In the genomic region with DNA sequence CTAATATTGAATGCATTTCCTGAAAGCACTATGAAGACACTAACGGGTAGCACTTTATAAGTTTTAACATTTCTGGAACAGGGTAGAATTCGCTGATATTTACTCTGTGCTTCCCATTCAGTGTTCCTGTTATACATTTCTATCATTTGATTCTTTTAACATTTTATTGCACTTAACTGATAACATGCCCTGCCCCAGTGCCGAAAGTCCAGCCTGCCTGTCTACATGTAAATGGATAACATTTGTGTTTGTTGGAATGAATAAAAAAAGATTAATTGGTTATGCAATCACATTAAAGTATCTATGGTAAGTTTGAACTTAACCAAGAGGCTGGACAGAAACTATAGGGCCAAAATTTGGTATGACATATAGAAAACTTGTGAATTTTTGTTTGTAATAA, we compare ENCODE assay signal across 24 cellular contexts.
DNase-seq lines count a peak whose midpoint lies in the region; ATAC-seq, FAIRE-seq and TF ChIP-seq lines count a peak whose summit lies in the region.
"Had no signal": no experiment of that assay in that cellular context is flagged by ENCODE, and none has a peak within 500 bp of the region (broad histone marks: within the 10 kb centered on the region; RNA-seq: fewer than 3 reads in every experiment).

No MANE protein-coding gene starts in this region.

- no peaks in the 10 kb centered on the region for H4K20me1 ChIP-seq in HepG2 (ENCODE audit: insufficient read depth, low read length)
- H4K20me1 ChIP-seq: BLaER1 treated with 17β-estradiol and CSF1 and Interleukin-3, amounts not matched to agents 10 nM and 100 nM had no signal

- intact Hi-C loops in HepG2 (cut with micrococcal nuclease; ENCODE audit: unreplicated experiment), result no loop called here
- intact Hi-C loops in right lobe of liver (cut with DNase I), result no loop called here
- intact Hi-C loops in kidney (cut with DNase I), result no loop called here

- H3K36me3 ChIP-seq in HepG2 (replicated peaks in 1 of 2; ENCODE audit: control insufficient read depth in 1 of 2, insufficient read depth in 2 of 2, low read length in 2 of 2) (no peaks in the 10 kb centered on the region), right lobe of liver (no peaks in the 10 kb centered on the region), endodermal cell (ENCODE audit: control insufficient read depth, insufficient read depth, low read length) (no peaks in the 10 kb centered on the region), kidney (ENCODE audit: control insufficient read depth in 1 of 2, insufficient read depth in 2 of 2, low read length in 2 of 2) (no peaks in the 10 kb centered on the region), small intestine (ENCODE audit: control insufficient read depth in 2 of 2, insufficient read depth in 2 of 2, low read length in 2 of 2) (no peaks in the 10 kb centered on the region)
- H3K36me3 ChIP-seq: BLaER1 treated with 17β-estradiol and CSF1 and Interleukin-3, amounts not matched to agents 10 nM and 100 nM had no signal

- H3K9me3 ChIP-seq in HepG2 (ENCODE audit: low read length) (peaks cover 94% of the 10 kb centered on the region), right lobe of liver (peaks cover 0 to 4% (median 0%) of the 10 kb centered on the region in 4 donors), endodermal cell (ENCODE audit: control insufficient read depth, low read length) (peaks cover 85% of the 10 kb centered on the region), kidney (ENCODE audit: control insufficient read depth in 1 of 2, low read length in 2 of 2) (peaks cover 0 to 10% of the 10 kb centered on the region in 2 donors), small intestine (ENCODE audit: control insufficient read depth, low read depth) (peaks cover 6% of the 10 kb centered on the region)
- H3K9me3 ChIP-seq: A549 had no signal

- H3K27ac Mint-ChIP-seq in endodermal cell, result no peak overlapping the region
- H3K27ac Mint-ChIP-seq in activated naive CD4-positive, alpha-beta T cell treated with anti-CD3 and anti-CD28 coated beads, Interleukin-2, amount 10 ng/mL, durations not matched to agents 7 days and 5 days, result no peak overlapping the region
- H3K27ac Mint-ChIP-seq: B cell; CD4-positive, alpha-beta T cell; CD8-positive, alpha-beta T cell had no signal

- ATAC-seq in HepG2, result no peak
- no peak for ATAC-seq in right lobe of liver
- ATAC-seq in HG02571 (IDR thresholded peaks at IDR 0.05; ENCODE audit: unreplicated experiment), result no peak
- ATAC-seq: A549; CD8-positive, alpha-beta T cell; GM12878 had no signal

- no TSS peak for BruUV-seq in HepG2 (replicated peaks; lab: Mats Ljungman, UMichigan)

- no peaks in the 10 kb centered on the region for H3K36me3 Mint-ChIP-seq in endodermal cell (ENCODE audit: low read depth)
- H3K36me3 Mint-ChIP-seq in activated naive CD4-positive, alpha-beta T cell treated with anti-CD3 and anti-CD28 coated beads, Interleukin-2, amount 10 ng/mL, durations not matched to agents 7 days and 5 days, result no peaks in the 10 kb centered on the region
- H3K36me3 Mint-ChIP-seq: CD8-positive, alpha-beta T cell had no signal

- no peaks in the 10 kb centered on the region for H3K79me2 ChIP-seq in HepG2 (ENCODE audit: insufficient read depth, low read length)

- H3K9ac ChIP-seq in HepG2 (ENCODE audit: insufficient read depth, low read depth, low read length) (no peak overlapping the region), endodermal cell (ENCODE audit: extremely low read depth, low read length, poor library complexity, severe bottlenecking) (no peak overlapping the region), kidney (ENCODE audit: low read length in 2 of 2) (no peak overlapping the region)
- H3K9ac ChIP-seq: BLaER1 treated with 17β-estradiol and CSF1 and Interleukin-3, amounts not matched to agents 10 nM and 100 nM had no signal

- H3K27ac ChIP-seq in HepG2 (ENCODE audit: extremely low read length, insufficient read depth, low read length), result no peak overlapping the region
- H3K27ac ChIP-seq in right lobe of liver, result no peak overlapping the region
- no peak overlapping the region for H3K27ac ChIP-seq in endodermal cell (ENCODE audit: low read depth, low read length)
- no peak overlapping the region for H3K27ac ChIP-seq in kidney (ENCODE audit: low read depth in 2 of 2, low read length in 2 of 2)
- H3K27ac ChIP-seq in small intestine (ENCODE audit: low read depth in 1 of 2, low read length in 1 of 2), result no peak overlapping the region
- H3K27ac ChIP-seq: 22Rv1; A549; BLaER1 treated with 17β-estradiol and CSF1 and Interleukin-3, amounts not matched to agents 10 nM and 100 nM; C4-2B had no signal

- no peak for TF ChIP-seq POLR2A in HepG2 (IDR thresholded peaks at IDR 0.05; ENCODE audit: insufficient read depth in 1 of 2, low read depth in 2 of 2, low read length in 2 of 2)
- no peak for TF ChIP-seq POLR2A in right lobe of liver (IDR thresholded peaks at IDR 0.05)

- FAIRE-seq in HepG2 (lab: Jason Lieb, UNC) (no peak), kidney (lab: Jason Lieb, UNC) (no peak), small intestine (lab: Jason Lieb, UNC) (no peak)
- FAIRE-seq: A549, D721Med, GM12878, GM12892, GM18507 had no signal

- H3K27me3 Mint-ChIP-seq in endodermal cell (ENCODE audit: insufficient read depth), result no peaks in the 10 kb centered on the region
- no peaks in the 10 kb centered on the region for H3K27me3 Mint-ChIP-seq in activated naive CD4-positive, alpha-beta T cell treated with anti-CD3 and anti-CD28 coated beads, Interleukin-2, amount 10 ng/mL, durations not matched to agents 7 days and 5 days
- H3K27me3 Mint-ChIP-seq: B cell; CD4-positive, alpha-beta T cell had no signal

- no peak overlapping the region for H3K4me2 ChIP-seq in HepG2 (ENCODE audit: low read depth, low read length)
- H3K4me2 ChIP-seq: A549; BLaER1 treated with 17β-estradiol and CSF1 and Interleukin-3, amounts not matched to agents 10 nM and 100 nM had no signal

- POLR2A ChIA-PET in HepG2 (lab: Yijun Ruan, JAX), result no interaction called here

- CTCF ChIA-PET in HepG2 (lab: Yijun Ruan, JAX; ENCODE audit: low intra/inter-chr PET ratio, low total read pairs), result no interaction called here
- CTCF ChIA-PET in activated naive CD4-positive, alpha-beta T cell treated with anti-CD3 and anti-CD28 coated beads, Interleukin-2, amount 10 ng/mL, durations not matched to agents 7 days and 5 days (lab: Charles Lee), result no interaction called here

- in situ Hi-C loops in HepG2 (cut with HindIII; ENCODE audit: extremely low pct_ligation_motif_present, low pct_unique_long_range_greater_than_20kb), result no loop called here

- H2AFZ ChIP-seq in HepG2 (ENCODE audit: low read length), result no peak overlapping the region

- peaks cover 35% of the 10 kb centered on the region for H3K9me3 Mint-ChIP-seq in endodermal cell
- peaks cover 18% of the 10 kb centered on the region for H3K9me3 Mint-ChIP-seq in activated naive CD4-positive, alpha-beta T cell treated with anti-CD3 and anti-CD28 coated beads, Interleukin-2, amount 10 ng/mL, durations not matched to agents 7 days and 5 days

- TF ChIP-seq CTCF in HepG2 (CRISPR knock-in tag; IDR thresholded peaks at IDR 0.05) (no peak), right lobe of liver (IDR thresholded peaks at IDR 0.05) (no peak), endodermal cell (conservative IDR thresholded peaks at IDR 0.05) (no peak), kidney (IDR thresholded peaks at IDR 0.05; ENCODE audit: borderline replicate concordance, extremely low read depth, insufficient read depth) (no peak)

- DNase-seq in HepG2 (ENCODE audit: low spot score) (no peak), right lobe of liver (no peak), endodermal cell (no peak), kidney (peak; percentile 32), small intestine (peak; percentile 75), LoVo (ENCODE audit: low spot score) (no peak)
- no peak for DNase-seq in activated naive CD4-positive, alpha-beta T cell treated with anti-CD3 and anti-CD28 coated beads, Interleukin-2, amount 10 ng/mL, durations not matched to agents 7 days and 5 days
- DNase-seq: AML-193; Caco-2; Calu3; CD4-positive, alpha-beta T cell; CD8-positive, alpha-beta T cell; DMS79 treated with DMSO at 0.1 percent for 48 hours; GDM1 had no signal

- H3K4me1 ChIP-seq in HepG2 (ENCODE audit: insufficient read depth, low read length) (no peaks in the 10 kb centered on the region), right lobe of liver (no peaks in the 10 kb centered on the region), endodermal cell (ENCODE audit: control insufficient read depth, insufficient read depth, low read length) (no peaks in the 10 kb centered on the region), kidney (ENCODE audit: control insufficient read depth in 1 of 2, insufficient read depth in 1 of 2, low read depth in 1 of 2, low read length in 2 of 2) (no peaks in the 10 kb centered on the region), small intestine (ENCODE audit: control insufficient read depth in 2 of 2, insufficient read depth in 1 of 2, low read depth in 1 of 2, low read length in 1 of 2) (no peaks in the 10 kb centered on the region)
- H3K4me1 ChIP-seq: A549; BLaER1 treated with 17β-estradiol and CSF1 and Interleukin-3, amounts not matched to agents 10 nM and 100 nM; Caco-2 had no signal

- no peak overlapping the region for H3K4me3 Mint-ChIP-seq in endodermal cell
- H3K4me3 Mint-ChIP-seq in activated naive CD4-positive, alpha-beta T cell treated with anti-CD3 and anti-CD28 coated beads, Interleukin-2, amount 10 ng/mL, durations not matched to agents 7 days and 5 days, result no peak overlapping the region
- H3K4me3 Mint-ChIP-seq: B cell; CD4-positive, alpha-beta T cell; CD8-positive, alpha-beta T cell had no signal

- no peak for TF ChIP-seq EP300 in HepG2 (IDR thresholded peaks at IDR 0.05; ENCODE audit: low read depth in 2 of 2, low read length in 2 of 2)
- no peak for TF ChIP-seq EP300 in HepG2 (CRISPR knock-in tag; IDR thresholded peaks at IDR 0.05; ENCODE audit: borderline replicate concordance)

- H3K4me3 ChIP-seq in HepG2 (replicated peaks in 1 of 3; ENCODE audit: insufficient read depth in 1 of 3, low read depth in 2 of 3, low read length in 3 of 3) (no peak overlapping the region), right lobe of liver (no peak overlapping the region), endodermal cell (ENCODE audit: low read length) (peak overlapping the region; percentile 1), kidney (ENCODE audit: low read length in 2 of 2) (no peak overlapping the region), small intestine (ENCODE audit: low read depth in 1 of 2, low read length in 2 of 2) (no peak overlapping the region)
- H3K4me3 ChIP-seq: A549; BLaER1 treated with 17β-estradiol and CSF1 and Interleukin-3, amounts not matched to agents 10 nM and 100 nM; GM12878 had no signal

- 5% methylated on average over 3 of the region's 3 CpGs for WGBS in HepG2 (ENCODE audit: low lambda C conversion rate)
- WGBS in right lobe of liver (ENCODE audit: insufficient coverage, low coverage, low lambda C conversion rate, missing lambda C conversion rate), result 43% methylated on average over 3 of the region's 3 CpGs
- WGBS in endodermal cell (ENCODE audit: insufficient coverage in 1 of 2, insufficient read length in 1 of 2), 2 experiments, result 71 to 78% methylated on average over 3 of the region's 3 CpGs
- 41 to 65% (median 50%) methylated on average over 3 of the region's 3 CpGs for WGBS in small intestine, 3 donors

- no peak for TF ChIP-seq RAD21 in HepG2 (CRISPR knock-in tag; IDR thresholded peaks at IDR 0.05)

- H3K4me1 Mint-ChIP-seq in endodermal cell, result no peaks in the 10 kb centered on the region
- no peaks in the 10 kb centered on the region for H3K4me1 Mint-ChIP-seq in activated naive CD4-positive, alpha-beta T cell treated with anti-CD3 and anti-CD28 coated beads, Interleukin-2, amount 10 ng/mL, durations not matched to agents 7 days and 5 days
- H3K4me1 Mint-ChIP-seq: B cell had no signal

- H3K27me3 ChIP-seq in HepG2 (ENCODE audit: control insufficient read depth in 1 of 2, insufficient read depth in 2 of 2, low read length in 2 of 2) (no peaks in the 10 kb centered on the region), right lobe of liver (no peaks in the 10 kb centered on the region), endodermal cell (ENCODE audit: control insufficient read depth, insufficient read depth, low read length, poor library complexity, severe bottlenecking) (no peaks in the 10 kb centered on the region), small intestine (ENCODE audit: control insufficient read depth in 2 of 2, insufficient read depth in 2 of 2, low read length in 2 of 2) (no peaks in the 10 kb centered on the region)
- H3K27me3 ChIP-seq: BLaER1 treated with 17β-estradiol and CSF1 and Interleukin-3, amounts not matched to agents 10 nM and 100 nM had no signal

Comparison
In these comparisons a context has a peak if more than half of its experiments do, and no peak if none do; other contexts are left out.
1. DNase-seq: peak in kidney (single experiment) and small intestine (single experiment); none in HepG2 (single experiment), right lobe of liver (0 of 3), endodermal cell (single experiment), activated naive CD4-positive, alpha-beta T cell treated with anti-CD3 and anti-CD28 coated beads, Interleukin-2, amount 10 ng/mL, durations not matched to agents 7 days and 5 days (single experiment) and LoVo (single experiment).